ENCODE assay signal across 8 cellular contexts in genomic region chr1:8660455-8660854, GRCh38.
A peak's percentile ranks its signal among the peaks of the same experiment; 100 is the strongest.
DNase-seq lines count a peak whose midpoint lies in the region; ATAC-seq, FAIRE-seq and TF ChIP-seq lines count a peak whose summit lies in the region.

No MANE protein-coding gene starts in this region.

- peak overlapping the region in 10 of 11 experiments; percentile 62 to 89 (median 80); a peak in 16 of 22 replicates for H3K4me2 ChIP-seq in BLaER1 treated with 17β-estradiol and CSF1 and Interleukin-3, amounts not matched to agents 10 nM and 100 nM
- H3K4me2 ChIP-seq in parathyroid adenoma (ENCODE audit: low read length): no peak overlapping the region

- H3K4me1 ChIP-seq in BLaER1 treated with 17β-estradiol and CSF1 and Interleukin-3, amounts not matched to agents 10 nM and 100 nM: peaks cover 52 to 68% (median 62%) of the 10 kb centered on the region in 10 experiments
- H3K4me1 ChIP-seq in parathyroid adenoma: peaks cover 38% of the 10 kb centered on the region

- DNase-seq in RCC 7860 (ENCODE audit: low spot score) (peak; percentile 81), fibroblast of the aortic adventitia (ENCODE audit: low read depth) (peak; percentile 94), NCI-H2227 (lab: John Stamatoyannopoulos, UW; ENCODE audit: unreplicated experiment) (no peak), KG1 (lab: John Stamatoyannopoulos, UW) (no peak)

- H3K27me3 ChIP-seq in BLaER1 treated with 17β-estradiol and CSF1 and Interleukin-3, amounts not matched to agents 10 nM and 100 nM: no peaks in the 10 kb centered on the region
- no peaks in the 10 kb centered on the region for H3K27me3 ChIP-seq in parathyroid adenoma (ENCODE audit: control insufficient read depth, insufficient read depth, low read length)

- peaks cover 6 to 45% (median 25%) of the 10 kb centered on the region in 11 experiments; a peak in 21 of 22 replicates for H3K36me3 ChIP-seq in BLaER1 treated with 17β-estradiol and CSF1 and Interleukin-3, amounts not matched to agents 10 nM and 100 nM
- no peaks in the 10 kb centered on the region for H3K36me3 ChIP-seq in parathyroid adenoma (ENCODE audit: control insufficient read depth, insufficient read depth, low read length)

- TF ChIP-seq CTCF in fibroblast of the aortic adventitia (IDR thresholded peaks at IDR 0.05; ENCODE audit: insufficient read depth, low read length): no peak
- TF ChIP-seq CTCF in parathyroid adenoma (IDR thresholded peaks at IDR 0.05): no peak

- H3K4me3 ChIP-seq in BLaER1 treated with 17β-estradiol and CSF1 and Interleukin-3, amounts not matched to agents 10 nM and 100 nM: no peak overlapping the region
- H3K4me3 ChIP-seq in fibroblast of the aortic adventitia (ENCODE audit: low read depth, low read length) (no peak overlapping the region), parathyroid adenoma (ENCODE audit: low read depth, low read length) (no peak overlapping the region)

- H4K20me1 ChIP-seq in BLaER1 treated with 17β-estradiol and CSF1 and Interleukin-3, amounts not matched to agents 10 nM and 100 nM: peaks cover 64 to 100% (median 99%) of the 10 kb centered on the region in 11 experiments

- peak overlapping the region in 4 of 11 experiments; percentile 11 to 41 (median 20); a peak in 4 of 22 replicates for H3K9ac ChIP-seq in BLaER1 treated with 17β-estradiol and CSF1 and Interleukin-3, amounts not matched to agents 10 nM and 100 nM
- H3K9ac ChIP-seq in parathyroid adenoma: no peak overlapping the region

- H3K79me2 ChIP-seq in parathyroid adenoma: peaks cover 23% of the 10 kb centered on the region

- no peak for ATAC-seq in GM21576 (IDR thresholded peaks at IDR 0.05; ENCODE audit: unreplicated experiment)
- no peak for ATAC-seq in GM18502 (IDR thresholded peaks at IDR 0.05; ENCODE audit: poor library complexity, unreplicated experiment)

- H3K9me3 ChIP-seq in BLaER1 treated with 17β-estradiol and CSF1 and Interleukin-3, amounts not matched to agents 10 nM and 100 nM (replicated peaks in 1 of 11): peaks cover 0 to 10% (median 0%) of the 10 kb centered on the region in 11 experiments; a peak in 6 of 22 replicates
- no peaks in the 10 kb centered on the region for H3K9me3 ChIP-seq in parathyroid adenoma (ENCODE audit: control insufficient read depth, low read length)

- no peak overlapping the region for H2AFZ ChIP-seq in parathyroid adenoma

- H3K27ac ChIP-seq in BLaER1 treated with 17β-estradiol and CSF1 and Interleukin-3, amounts not matched to agents 10 nM and 100 nM: peak overlapping the region in 6 of 11 experiments; percentile 5 to 59 (median 44); a peak in 6 of 22 replicates
- peak overlapping the region; percentile 61 for H3K27ac ChIP-seq in parathyroid adenoma

- peak; percentile 75 for FAIRE-seq in RCC 7860 (lab: Jason Lieb, UNC)

Comparison
In these comparisons a context has a peak if more than half of its experiments do, and no peak if none do; other contexts are left out.
1. DNase-seq: peak in RCC 7860 (single experiment) and fibroblast of the aortic adventitia (single experiment); none in NCI-H2227 (single experiment) and KG1 (single experiment).